Comparison of ENCODE assay signal across 22 cellular contexts in genomic region chr5:91925249-91925648, GRCh38.
"Had no signal": no experiment of that assay in that cellular context is flagged by ENCODE, and none has a peak within 500 bp of the region (broad histone marks: within the 10 kb centered on the region; RNA-seq: fewer than 3 reads in every experiment).

No MANE protein-coding gene starts in this region.

- ATAC-seq: heart left ventricle; naive thymus-derived CD4-positive, alpha-beta T cell; psoas muscle; stimulated activated naive B cell treated with anti-CD40 and anti-IgM and Interleukin-4, amounts not matched to agents 10 μg/mL and 1 μg/mL and 100 μg/mL, for 72 hours; stimulated activated naive CD8-positive, alpha-beta T cell treated with anti-CD3 and anti-CD28 coated beads, Interleukin-15, amount 100 ng/mL, for 72 hours; upper lobe of right lung had no signal

- H3K4me3 ChIP-seq: dorsolateral prefrontal cortex, esophagus muscularis mucosa, heart left ventricle, left ventricle myocardium inferior, lung, psoas muscle, sigmoid colon, skin epidermis, testis, tibial nerve, upper lobe of right lung had no signal

- DNase-seq: cortex of kidney; dorsolateral prefrontal cortex; effector memory CD4-positive, alpha-beta T cell; foreskin melanocyte; heart left ventricle; islet precursor cell; left ventricle myocardium inferior; mesendoderm; naive thymus-derived CD4-positive, alpha-beta T cell; nephron progenitor cell; psoas muscle; sigmoid colon; stimulated activated CD4-positive, alpha-beta T cell treated with anti-CD3 and anti-CD28 coated beads, Interleukin-2, amount 100 ng/mL, for 24 hours; stimulated activated CD4-positive, alpha-beta T cell treated with anti-CD3 and anti-CD28 coated beads, Interleukin-4, amount 100 ng/mL, for 4 hours; stimulated activated naive B cell treated with anti-CD40 and anti-IgM and Interleukin-4, amounts not matched to agents 10 μg/mL and 1 μg/mL and 100 μg/mL, for 72 hours; stimulated activated naive CD8-positive, alpha-beta T cell treated with anti-CD3 and anti-CD28 coated beads, Interleukin-15, amount 100 ng/mL, for 72 hours; testis; upper lobe of right lung had no signal
